8 cellular contexts compared by ENCODE assay signal in genomic region chr1:9689011-9689706, GRCh38. TPM values are rescaled to one million over a fixed set of nuclear protein-coding genes. Genes with fewer than 3 reads are reported as not detected.
DNase-seq lines count a peak whose midpoint lies in the region; ATAC-seq lines count a peak whose summit lies in the region.

No MANE protein-coding gene starts in this region.

- H3K9ac ChIP-seq in muscle layer of colon (ENCODE audit: low read length): no peak overlapping the region

- H3K4me1 ChIP-seq in esophagus (ENCODE audit: control insufficient read depth in 2 of 2, insufficient read depth in 2 of 2, low read length in 1 of 2) (peaks cover 4 to 8% of the 10 kb centered on the region in 2 donors), muscle layer of colon (ENCODE audit: insufficient read depth, low read length) (peaks cover 24% of the 10 kb centered on the region)

- DNase-seq in NCI-H2081 (lab: John Stamatoyannopoulos, UW): peak; percentile 65 to 70
- DNase-seq in NCI-H2081 treated with DMSO at 0.1 percent for 48 hours (lab: John Stamatoyannopoulos, UW): no peak
- DNase-seq in NCI-H82 (lab: John Stamatoyannopoulos, UW): peak; percentile 88
- peak; percentile 75 for DNase-seq in activated T-cell treated with anti-CD3 and anti-CD28 coated beads for 4 hours
- DNase-seq in stimulated activated CD8-positive, alpha-beta memory T cell treated with anti-CD3 and anti-CD28 coated beads, Interleukin-4, amount 100 ng/mL, for 48 hours: peak; percentile 90

- ATAC-seq in HG03095 (IDR thresholded peaks at IDR 0.05; ENCODE audit: unreplicated experiment): peak; percentile 36

- H3K4me3 ChIP-seq in esophagus (ENCODE audit: low read depth in 1 of 2, low read length in 2 of 2) (peak overlapping the region; percentile 62 to 63), muscle layer of colon (ENCODE audit: low read depth in 1 of 2, low read length in 2 of 2) (peak overlapping the region; percentile 68 to 80)

- WGBS in esophagus, 2 donors: 1 to 3% methylated on average over 50 to 72 of the region's 72 CpGs

- H3K27ac ChIP-seq in esophagus (ENCODE audit: low read depth in 2 of 2, low read length in 1 of 2) (peak overlapping the region in 1 of 2 donors; percentile 1), muscle layer of colon (ENCODE audit: low read depth, low read length) (no peak overlapping the region)

- H3K27me3 ChIP-seq in esophagus (ENCODE audit: control insufficient read depth in 1 of 2, insufficient read depth in 2 of 2, low read length in 2 of 2) (no peaks in the 10 kb centered on the region), muscle layer of colon (ENCODE audit: control insufficient read depth in 1 of 2, insufficient read depth in 2 of 2, low read length in 2 of 2) (no peaks in the 10 kb centered on the region)

- H3K9me3 ChIP-seq in esophagus (ENCODE audit: control insufficient read depth in 2 of 2, insufficient read depth in 1 of 2, low read depth in 1 of 2, low read length in 1 of 2) (no peaks in the 10 kb centered on the region), muscle layer of colon (ENCODE audit: low read length) (no peaks in the 10 kb centered on the region)

- H3K36me3 ChIP-seq in esophagus (ENCODE audit: control insufficient read depth in 2 of 2, insufficient read depth in 2 of 2, low read length in 1 of 2): no peaks in the 10 kb centered on the region
- H3K36me3 ChIP-seq in muscle layer of colon (ENCODE audit: insufficient read depth, low read length): no peaks in the 10 kb centered on the region

RNA-seq across cellular contexts. Expression of gene PIK3CD, which starts 37.6 kb away (rescaled TPM):
- polyA plus RNA-seq in esophagus: 1 to 10 TPM; 3.2 to 4.2 TPM
